In genomic region chr10:68982389-68982788, GRCh38 we compare ENCODE assay signal across 22 cellular contexts. TPM values are rescaled to one million over a fixed set of nuclear protein-coding genes. Genes with fewer than 3 reads are reported as not detected.
A peak's percentile ranks its signal among the peaks of the same experiment; 100 is the strongest.
DNase-seq lines count a peak whose midpoint lies in the region; ATAC-seq and TF ChIP-seq lines count a peak whose summit lies in the region.
"Had no signal": no experiment of that assay in that cellular context is flagged by ENCODE, and none has a peak within 500 bp of the region (broad histone marks: within the 10 kb centered on the region; RNA-seq: fewer than 3 reads in every experiment).

No MANE protein-coding gene starts in this region.

- H3K27ac Mint-ChIP-seq in activated naive CD4-positive, alpha-beta T cell treated with anti-CD3 and anti-CD28 coated beads, Interleukin-2, amount 50 U/mL, for 24 hours, result peak overlapping the region; percentile 82
- peak overlapping the region in 5 of 7 donors; percentile 42 to 68 (median 53) for H3K27ac Mint-ChIP-seq in CD4-positive, alpha-beta memory T cell
- H3K27ac Mint-ChIP-seq in T-helper 17 cell, result peak overlapping the region; percentile 24
- peak overlapping the region; percentile 81 for H3K27ac Mint-ChIP-seq in nephron progenitor cell
- H3K27ac Mint-ChIP-seq: CD8-positive, alpha-beta T cell had no signal

- CTCF ChIA-PET in CD4-positive, alpha-beta memory T cell (lab: Charles Lee; ENCODE audit: partially characterized antibody), result no interaction called here

- no peaks in the 10 kb centered on the region for H3K27me3 Mint-ChIP-seq in activated naive CD4-positive, alpha-beta T cell treated with anti-CD3 and anti-CD28 coated beads, Interleukin-2, amount 50 U/mL, for 24 hours
- H3K27me3 Mint-ChIP-seq in CD4-positive, alpha-beta memory T cell, result no peaks in the 10 kb centered on the region
- no peaks in the 10 kb centered on the region for H3K27me3 Mint-ChIP-seq in T-helper 17 cell
- H3K27me3 Mint-ChIP-seq in nephron progenitor cell (ENCODE audit: low read depth, poor library complexity), result no peaks in the 10 kb centered on the region

- intact Hi-C loops in CD4-positive, alpha-beta memory T cell (cut with micrococcal nuclease), result no loop called here

- no peak for DNase-seq in activated naive CD4-positive, alpha-beta T cell treated with Interleukin-2 at 50 U/mL for 16 hours
- no peak for DNase-seq in CD4-positive, alpha-beta memory T cell
- DNase-seq in T-helper 17 cell (no peak), nephron progenitor cell (no peak), NCI-H1436 treated with DMSO at 0.1 percent for 48 hours (lab: John Stamatoyannopoulos, UW) (no peak), KBM-7 (no peak)
- DNase-seq in central memory CD4-positive, alpha-beta T cell, result no peak
- DNase-seq: CD8-positive, alpha-beta T cell; DMS79 treated with DMSO at 0.1 percent for 48 hours; GF-D8; MM.1S; NCI-H1694; NCI-H2029 treated with DMSO at 0.1 percent for 48 hours; NCI-H446 treated with DMSO at 0.1 percent for 48 hours; NCI-H526; PC-9; SJCRH30 had no signal

- no peak overlapping the region for H3K27ac ChIP-seq in CD4-positive, alpha-beta memory T cell (ENCODE audit: low read depth, low read length)
- H3K27ac ChIP-seq: BLaER1 treated with 17β-estradiol and CSF1 and Interleukin-3, amounts not matched to agents 10 nM and 100 nM; KMS-11; PC-9; SJCRH30 had no signal

- POLR2A ChIA-PET in CD4-positive, alpha-beta memory T cell (lab: Charles Lee; ENCODE audit: partially characterized antibody), result no interaction called here

- H3K9me3 Mint-ChIP-seq in activated naive CD4-positive, alpha-beta T cell treated with anti-CD3 and anti-CD28 coated beads, Interleukin-2, amount 50 U/mL, for 24 hours, result no peaks in the 10 kb centered on the region
- H3K9me3 Mint-ChIP-seq in CD4-positive, alpha-beta memory T cell, result no peaks in the 10 kb centered on the region
- no peaks in the 10 kb centered on the region for H3K9me3 Mint-ChIP-seq in nephron progenitor cell
- H3K9me3 Mint-ChIP-seq: CD8-positive, alpha-beta T cell had no signal

- no peaks in the 10 kb centered on the region for H3K9me3 ChIP-seq in CD4-positive, alpha-beta memory T cell (ENCODE audit: control insufficient read depth in 1 of 2, low read length in 2 of 2)
- H3K9me3 ChIP-seq in T-helper 17 cell (ENCODE audit: control insufficient read depth, low read length, poor library complexity, severe bottlenecking), result no peaks in the 10 kb centered on the region
- H3K9me3 ChIP-seq: BLaER1 treated with 17β-estradiol and CSF1 and Interleukin-3, amounts not matched to agents 10 nM and 100 nM; SJCRH30 had no signal

- peaks cover 16% of the 10 kb centered on the region for H3K36me3 Mint-ChIP-seq in activated naive CD4-positive, alpha-beta T cell treated with anti-CD3 and anti-CD28 coated beads, Interleukin-2, amount 50 U/mL, for 24 hours
- H3K36me3 Mint-ChIP-seq in CD4-positive, alpha-beta memory T cell, result peaks cover 29 to 73% of the 10 kb centered on the region in 2 donors
- H3K36me3 Mint-ChIP-seq in T-helper 17 cell (ENCODE audit: low read depth) (peaks cover 10% of the 10 kb centered on the region), nephron progenitor cell (ENCODE audit: low read depth) (peaks cover 40% of the 10 kb centered on the region)

- no peaks in the 10 kb centered on the region for H3K27me3 ChIP-seq in CD4-positive, alpha-beta memory T cell (ENCODE audit: insufficient read depth, low read length)
- H3K27me3 ChIP-seq: BLaER1 treated with 17β-estradiol and CSF1 and Interleukin-3, amounts not matched to agents 10 nM and 100 nM; SJCRH30 had no signal

- peaks cover 9% of the 10 kb centered on the region for H3K4me1 Mint-ChIP-seq in activated naive CD4-positive, alpha-beta T cell treated with anti-CD3 and anti-CD28 coated beads, Interleukin-2, amount 50 U/mL, for 24 hours
- H3K4me1 Mint-ChIP-seq in CD4-positive, alpha-beta memory T cell, result peaks cover 2 to 5% (median 3%) of the 10 kb centered on the region in 4 donors
- peaks cover 8% of the 10 kb centered on the region for H3K4me1 Mint-ChIP-seq in T-helper 17 cell
- H3K4me1 Mint-ChIP-seq in nephron progenitor cell, result no peaks in the 10 kb centered on the region

- ATAC-seq in T-helper 17 cell, result no peak
- ATAC-seq: CD8-positive, alpha-beta T cell; Right ventricle myocardium inferior; SK-N-SH treated with all-trans-retinoic acid at 6 μM for 48 hours had no signal

- in situ Hi-C loops in KBM-7 (cut with MboI; ENCODE audit: low pct_unique_long_range_greater_than_20kb, low sequenced_read_pairs), result no loop called here

- no peak overlapping the region for H3K4me3 ChIP-seq in CD4-positive, alpha-beta memory T cell (ENCODE audit: low read length in 2 of 2)
- H3K4me3 ChIP-seq: BLaER1 treated with 17β-estradiol and CSF1 and Interleukin-3, amounts not matched to agents 10 nM and 100 nM; PC-9; SJCRH30 had no signal

- TF ChIP-seq CTCF in nephron progenitor cell (IDR thresholded peaks at IDR 0.05), result no peak

- peaks cover 49% of the 10 kb centered on the region for H3K36me3 ChIP-seq in CD4-positive, alpha-beta memory T cell (ENCODE audit: insufficient read depth, low read length)

- H3K4me3 Mint-ChIP-seq in activated naive CD4-positive, alpha-beta T cell treated with anti-CD3 and anti-CD28 coated beads, Interleukin-2, amount 50 U/mL, for 24 hours, result no peak overlapping the region
- no peak overlapping the region for H3K4me3 Mint-ChIP-seq in CD4-positive, alpha-beta memory T cell
- H3K4me3 Mint-ChIP-seq in T-helper 17 cell (no peak overlapping the region), nephron progenitor cell (no peak overlapping the region)
- H3K4me3 Mint-ChIP-seq: CD8-positive, alpha-beta T cell had no signal

- no peaks in the 10 kb centered on the region for H3K4me1 ChIP-seq in CD4-positive, alpha-beta memory T cell (ENCODE audit: insufficient read depth, low read length)
- H3K4me1 ChIP-seq: SJCRH30 had no signal

RNA-seq across cellular contexts. Expression of gene KIFBP, which starts 6.2 kb away (rescaled TPM):
- 10 to 100 TPM; 17.9 to 18.5 TPM for total RNA-seq in CD4-positive, alpha-beta memory T cell
- polyA plus RNA-seq in CD4-positive, alpha-beta memory T cell, result 1 to 10 TPM; 2.7 to 8.1 TPM
- 1 to 10 TPM; 4.6 to 5.5 TPM for total RNA-seq in T-helper 17 cell

RNA-seq across cellular contexts. Expression of gene DDX21, which starts 26.4 kb away (rescaled TPM):
- 10 to 100 TPM; 50.6 to 57.1 TPM for total RNA-seq in CD4-positive, alpha-beta memory T cell
- polyA plus RNA-seq in CD4-positive, alpha-beta memory T cell, result 10 to 100 TPM; 20.3 to 20.7 TPM
- total RNA-seq in T-helper 17 cell, result 100 to 1,000 TPM; 130 to 134 TPM

Comparison
In these comparisons a context has a peak if more than half of its experiments do, and no peak if none do; other contexts are left out.
1. H3K27ac Mint-ChIP-seq: peak in every context shown above with its lines; median percentile 82 in activated naive CD4-positive, alpha-beta T cell treated with anti-CD3 and anti-CD28 coated beads, Interleukin-2, amount 50 U/mL, for 24 hours; 81 in nephron progenitor cell; 53 in CD4-positive, alpha-beta memory T cell; 24 in T-helper 17 cell.